Comparison of ENCODE assay signal across 25 cellular contexts in the genomic region with DNA sequence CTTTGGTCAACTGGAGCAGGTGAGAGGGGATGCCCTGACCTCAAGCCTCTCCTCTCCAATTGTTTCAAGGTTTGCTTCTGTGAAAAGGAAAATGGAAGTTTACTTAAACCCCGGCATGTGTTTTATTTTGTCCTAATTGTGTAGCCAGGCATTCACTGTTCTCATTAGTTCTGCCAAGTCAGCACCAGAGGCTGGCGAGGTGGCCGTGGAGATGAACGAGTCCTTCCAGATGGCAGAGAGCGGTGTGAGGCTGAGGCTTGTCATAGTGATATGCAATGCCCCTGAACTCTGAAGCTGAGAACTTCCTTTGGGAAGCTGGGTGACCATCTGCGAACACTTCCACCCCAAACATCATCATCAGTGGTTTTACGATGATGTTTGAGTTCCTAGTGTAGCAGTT.
DNase-seq lines count a peak whose midpoint lies in the region; ATAC-seq, FAIRE-seq and TF ChIP-seq lines count a peak whose summit lies in the region.
"Had no signal": no experiment of that assay in that cellular context is flagged by ENCODE, and none has a peak within 500 bp of the region (broad histone marks: within the 10 kb centered on the region; RNA-seq: fewer than 3 reads in every experiment).

No MANE protein-coding gene starts in this region.

- no peaks in the 10 kb centered on the region for H3K36me3 Mint-ChIP-seq in CD4-positive, alpha-beta memory T cell
- H3K36me3 Mint-ChIP-seq: CD4-positive, CD25-positive, alpha-beta regulatory T cell; CD8-positive, alpha-beta memory T cell had no signal

- H3K27ac Mint-ChIP-seq in CD4-positive, alpha-beta memory T cell: no peak overlapping the region
- H3K27ac Mint-ChIP-seq: B cell; CD4-positive, CD25-positive, alpha-beta regulatory T cell; CD8-positive, alpha-beta memory T cell had no signal

- intact Hi-C loops in HepG2 (cut with micrococcal nuclease; ENCODE audit: unreplicated experiment) (no loop called here), right lobe of liver (cut with DNase I) (loop anchor here in 1 of 2 donors (5.0 kb wide), 1 partner anchor 220 kb away; no protein-coding TSS in a partner anchor)
- intact Hi-C loops in CD4-positive, alpha-beta memory T cell (cut with micrococcal nuclease): no loop called here

- H3K4me1 Mint-ChIP-seq in CD4-positive, alpha-beta memory T cell: no peaks in the 10 kb centered on the region
- H3K4me1 Mint-ChIP-seq: B cell; CD4-positive, CD25-positive, alpha-beta regulatory T cell; CD8-positive, alpha-beta memory T cell had no signal

- peaks cover 0 to 6% (median 3%) of the 10 kb centered on the region in 8 donors for H3K9me3 Mint-ChIP-seq in CD4-positive, alpha-beta memory T cell

- POLR2A ChIA-PET in HepG2 (lab: Yijun Ruan, JAX): no interaction called here
- POLR2A ChIA-PET in CD4-positive, alpha-beta memory T cell (lab: Charles Lee; ENCODE audit: partially characterized antibody): no interaction called here

- no peaks in the 10 kb centered on the region for H3K79me2 ChIP-seq in HepG2 (ENCODE audit: insufficient read depth, low read length)

- no peak overlapping the region for H3K9ac ChIP-seq in HepG2 (ENCODE audit: insufficient read depth, low read depth, low read length)
- H3K9ac ChIP-seq: BLaER1, GM23248 had no signal

- no peak overlapping the region for H3K4me2 ChIP-seq in HepG2 (ENCODE audit: low read depth, low read length)
- H3K4me2 ChIP-seq: BLaER1 had no signal

- no peak overlapping the region for H2AFZ ChIP-seq in HepG2 (ENCODE audit: low read length)
- H2AFZ ChIP-seq: GM23248 had no signal

- H3K4me1 ChIP-seq in HepG2 (ENCODE audit: insufficient read depth, low read length) (no peaks in the 10 kb centered on the region), right lobe of liver (no peaks in the 10 kb centered on the region)
- no peaks in the 10 kb centered on the region for H3K4me1 ChIP-seq in CD4-positive, alpha-beta memory T cell (ENCODE audit: insufficient read depth, low read length)
- H3K4me1 ChIP-seq: BLaER1 had no signal

- no peak for TF ChIP-seq EP300 in HepG2 (IDR thresholded peaks at IDR 0.05; ENCODE audit: low read depth in 2 of 2, low read length in 2 of 2)
- TF ChIP-seq EP300 in HepG2 (CRISPR knock-in tag; IDR thresholded peaks at IDR 0.05; ENCODE audit: borderline replicate concordance): no peak

- TF ChIP-seq POLR2A in HepG2 (IDR thresholded peaks at IDR 0.05; ENCODE audit: insufficient read depth in 1 of 2, low read depth in 2 of 2, low read length in 2 of 2) (no peak), right lobe of liver (IDR thresholded peaks at IDR 0.05) (no peak)

- FAIRE-seq in HepG2 (lab: Jason Lieb, UNC): no peak
- FAIRE-seq: D721Med, GM12891, GM18507, GM19239, H1 had no signal

- no peak overlapping the region for H3K27ac ChIP-seq in HepG2 (ENCODE audit: extremely low read length, insufficient read depth, low read length)
- H3K27ac ChIP-seq in right lobe of liver: no peak overlapping the region
- no peak overlapping the region for H3K27ac ChIP-seq in CD4-positive, alpha-beta memory T cell (ENCODE audit: low read depth, low read length)
- H3K27ac ChIP-seq: BLaER1, C4-2B, GM23248 had no signal

- H3K4me3 Mint-ChIP-seq in CD4-positive, alpha-beta memory T cell: no peak overlapping the region
- H3K4me3 Mint-ChIP-seq: B cell; CD4-positive, CD25-positive, alpha-beta regulatory T cell; CD8-positive, alpha-beta memory T cell had no signal

- 44% methylated on average over 7 of the region's 7 CpGs for WGBS in HepG2 (ENCODE audit: low lambda C conversion rate)
- 69% methylated on average over 7 of the region's 7 CpGs for WGBS in right lobe of liver (ENCODE audit: insufficient coverage, low coverage, low lambda C conversion rate, missing lambda C conversion rate)

- TF ChIP-seq CTCF in HepG2 (CRISPR knock-in tag; IDR thresholded peaks at IDR 0.05) (no peak), right lobe of liver (IDR thresholded peaks at IDR 0.05) (no peak)

- no peak overlapping the region for H3K4me3 ChIP-seq in HepG2 (replicated peaks in 1 of 3; ENCODE audit: insufficient read depth in 1 of 3, low read depth in 2 of 3, low read length in 3 of 3)
- H3K4me3 ChIP-seq in right lobe of liver: no peak overlapping the region
- H3K4me3 ChIP-seq in CD4-positive, alpha-beta memory T cell (ENCODE audit: low read length in 2 of 2): no peak overlapping the region
- H3K4me3 ChIP-seq: BLaER1, GM23248 had no signal

- no peaks in the 10 kb centered on the region for H4K20me1 ChIP-seq in HepG2 (ENCODE audit: insufficient read depth, low read length)
- H4K20me1 ChIP-seq: BLaER1 had no signal

- DNase-seq in HepG2 (ENCODE audit: low spot score) (no peak), right lobe of liver (no peak), G401 (ENCODE audit: low spot score) (peak; percentile 5), cerebellar cortex (ENCODE audit: low spot score) (peak; percentile 4), ureter (ENCODE audit: low spot score) (peak; percentile 5)
- DNase-seq in CD4-positive, alpha-beta memory T cell: no peak
- DNase-seq: CD4-positive, CD25-positive, alpha-beta regulatory T cell; CD8-positive, alpha-beta memory T cell; DMS153; DND-41; EL; GF-D8; GM23248; H7; HCEC 1CT had no signal

- H3K27me3 ChIP-seq in HepG2 (ENCODE audit: control insufficient read depth in 1 of 2, insufficient read depth in 2 of 2, low read length in 2 of 2) (peaks cover 0 to 2% of the 10 kb centered on the region in 2 experiments; a peak in 2 of 5 replicates), right lobe of liver (no peaks in the 10 kb centered on the region)
- H3K27me3 ChIP-seq in CD4-positive, alpha-beta memory T cell (ENCODE audit: insufficient read depth, low read length): no peaks in the 10 kb centered on the region
- H3K27me3 ChIP-seq: BLaER1 had no signal

- in situ Hi-C loops in HepG2 (cut with HindIII; ENCODE audit: extremely low pct_ligation_motif_present, low pct_unique_long_range_greater_than_20kb) (no loop called here), G401 (cut with HindIII; ENCODE audit: low sequenced_read_pairs) (no loop called here)

- ATAC-seq in HepG2 (no peak), right lobe of liver (no peak), GM18907 (IDR thresholded peaks at IDR 0.05; ENCODE audit: unreplicated experiment) (no peak), HG02642 (IDR thresholded peaks at IDR 0.05; ENCODE audit: poor library complexity, unreplicated experiment) (no peak)

- no peak for TF ChIP-seq RAD21 in HepG2 (CRISPR knock-in tag; IDR thresholded peaks at IDR 0.05)

- peaks cover 0 to 1% of the 10 kb centered on the region in 2 donors for H3K27me3 Mint-ChIP-seq in CD4-positive, alpha-beta memory T cell
- H3K27me3 Mint-ChIP-seq: B cell; CD4-positive, CD25-positive, alpha-beta regulatory T cell; CD8-positive, alpha-beta memory T cell had no signal

- H3K9me3 ChIP-seq in HepG2 (ENCODE audit: low read length) (no peaks in the 10 kb centered on the region), right lobe of liver (no peaks in the 10 kb centered on the region)
- H3K9me3 ChIP-seq in CD4-positive, alpha-beta memory T cell (ENCODE audit: control insufficient read depth in 1 of 2, low read length in 2 of 2): no peaks in the 10 kb centered on the region

- BruUV-seq in HepG2 (replicated peaks; lab: Mats Ljungman, UMichigan): no TSS peak

- H3K36me3 ChIP-seq in HepG2 (replicated peaks in 1 of 2; ENCODE audit: control insufficient read depth in 1 of 2, insufficient read depth in 2 of 2, low read length in 2 of 2) (no peaks in the 10 kb centered on the region), right lobe of liver (no peaks in the 10 kb centered on the region)
- no peaks in the 10 kb centered on the region for H3K36me3 ChIP-seq in CD4-positive, alpha-beta memory T cell (ENCODE audit: insufficient read depth, low read length)
- H3K36me3 ChIP-seq: BLaER1 had no signal

- CTCF ChIA-PET in HepG2 (lab: Yijun Ruan, JAX; ENCODE audit: low intra/inter-chr PET ratio, low total read pairs): no interaction called here
- CTCF ChIA-PET in CD4-positive, alpha-beta memory T cell (lab: Charles Lee; ENCODE audit: partially characterized antibody): no interaction called here

TF ChIP-seq in HepG2, 621 proteins besides CTCF, POLR2A, EP300 and RAD21:
- TF ChIP-seq HES4 (CRISPR knock-in tag; IDR thresholded peaks at IDR 0.05; ENCODE audit: borderline replicate concordance): no peak
- TF ChIP-seq MAFF (IDR thresholded peaks at IDR 0.05; ENCODE audit: low read depth, low read length): peak; percentile 28; the same call in 1 of the 2 replicates
- TF ChIP-seq TCF12 (IDR thresholded peaks at IDR 0.05): no peak
- no peak for TF ChIP-seq TCF12 (CRISPR knock-in tag; IDR thresholded peaks at IDR 0.05)
- TF ChIP-seq, protein P1, sequence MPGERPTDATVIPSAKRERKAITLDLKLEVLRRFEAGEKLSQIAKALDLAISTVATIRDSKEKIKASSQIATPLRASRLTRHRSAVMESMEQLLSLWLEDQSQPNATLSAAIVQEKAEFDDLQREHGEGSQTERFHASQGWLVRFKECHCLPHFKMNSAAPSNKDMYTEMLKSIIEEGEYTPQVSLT (CRISPR knock-in tag; IDR thresholded peaks at IDR 0.05; ENCODE audit: borderline replicate concordance, low read depth): no peak
- no peak for TF ChIP-seq ZNF850 (CRISPR knock-in tag; conservative IDR thresholded peaks at IDR 0.05)
- no peak for TF ChIP-seq ZNF20 (CRISPR knock-in tag; IDR thresholded peaks at IDR 0.05)
- TF ChIP-seq, protein P2, sequence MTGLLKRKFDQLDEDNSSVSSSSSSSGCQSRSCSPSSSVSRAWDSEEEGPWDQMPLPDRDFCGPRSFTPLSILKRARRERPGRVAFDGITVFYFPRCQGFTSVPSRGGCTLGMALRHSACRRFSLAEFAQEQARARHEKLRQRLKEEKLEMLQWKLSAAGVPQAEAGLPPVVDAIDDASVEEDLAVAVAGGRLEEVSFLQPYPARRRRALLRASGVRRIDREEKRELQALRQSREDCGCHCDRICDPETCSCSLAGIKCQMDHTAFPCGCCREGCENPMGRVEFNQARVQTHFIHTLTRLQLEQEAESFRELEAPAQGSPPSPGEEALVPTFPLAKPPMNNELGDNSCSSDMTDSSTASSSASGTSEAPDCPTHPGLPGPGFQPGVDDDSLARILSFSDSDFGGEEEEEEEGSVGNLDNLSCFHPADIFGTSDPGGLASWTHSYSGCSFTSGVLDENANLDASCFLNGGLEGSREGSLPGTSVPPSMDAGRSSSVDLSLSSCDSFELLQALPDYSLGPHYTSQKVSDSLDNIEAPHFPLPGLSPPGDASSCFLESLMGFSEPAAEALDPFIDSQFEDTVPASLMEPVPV (CRISPR knock-in tag; IDR thresholded peaks at IDR 0.05): no peak
- TF ChIP-seq MAFK (conservative IDR thresholded peaks at IDR 0.05 in 1 of 2, IDR thresholded peaks at IDR 0.05 in 1 of 2; ENCODE audit: low read length in 2 of 2): peak; percentile 44 to 60; a peak in 3 of 4 replicates

Comparison
In these comparisons a context has a peak if more than half of its experiments do, and no peak if none do; other contexts are left out.
1. DNase-seq: peak in G401 (single experiment), cerebellar cortex (single experiment) and ureter (single experiment); none in HepG2 (single experiment), right lobe of liver (0 of 3) and CD4-positive, alpha-beta memory T cell (0 of 5).